In the genomic region with DNA sequence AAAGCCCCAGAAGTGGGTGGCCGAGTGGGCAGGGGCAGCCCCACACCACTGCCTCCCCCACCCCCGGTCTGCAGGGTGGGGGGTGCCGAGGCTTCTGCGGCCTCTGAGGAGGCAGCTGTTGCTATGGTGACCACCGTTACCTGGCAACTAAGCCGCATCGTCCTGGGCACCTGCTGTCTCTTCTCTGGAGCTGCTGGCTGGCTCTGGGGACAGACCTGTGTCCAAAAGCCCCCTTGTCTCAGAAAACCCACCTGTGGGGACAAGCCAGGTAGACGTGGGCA, we compare ENCODE assay signal across 10 cellular contexts.
DNase-seq lines count a peak whose midpoint lies in the region; ATAC-seq, FAIRE-seq and TF ChIP-seq lines count a peak whose summit lies in the region.
"Had no signal": no experiment of that assay in that cellular context is flagged by ENCODE, and none has a peak within 500 bp of the region (broad histone marks: within the 10 kb centered on the region; RNA-seq: fewer than 3 reads in every experiment).

No MANE protein-coding gene starts in this region.

- no peak for TF ChIP-seq RAD21 in K562 (CRISPR knock-in tag; conservative IDR thresholded peaks at IDR 0.05 in 1 of 2, IDR thresholded peaks at IDR 0.05 in 1 of 2)

- H3K79me2 ChIP-seq in K562 (ENCODE audit: control insufficient read depth, insufficient read depth, low read length): no peaks in the 10 kb centered on the region

- WGBS in K562 (ENCODE audit: insufficient coverage, low coverage, missing lambda C conversion rate): 0% methylated on average over 8 of the region's 8 CpGs

- no peaks in the 10 kb centered on the region for H3K36me3 ChIP-seq in K562 (ENCODE audit: control insufficient read depth, insufficient read depth, low read length)
- no peaks in the 10 kb centered on the region for H3K36me3 ChIP-seq in lower lobe of right lung

- in situ Hi-C loops in K562 (cut with MboI): loop anchor here (10.0 kb wide), 3 partner anchors 547 to 1227 kb away; no protein-coding TSS in a partner anchor

- CTCF ChIA-PET in K562 (lab: Yijun Ruan, JAX; ENCODE audit: low intra/inter-chr PET ratio): no interaction called here

- no peak overlapping the region for H3K4me2 ChIP-seq in K562 (ENCODE audit: insufficient read depth, low read length)

- TF ChIP-seq CTCF in K562 (IDR thresholded peaks at IDR 0.05 in 2 of 3, conservative IDR thresholded peaks at IDR 0.05 in 1 of 3; ENCODE audit: insufficient read depth in 2 of 3, low read depth in 1 of 3, low read length in 3 of 3) (no peak), lower lobe of right lung (IDR thresholded peaks at IDR 0.05) (no peak)

- no peak overlapping the region for H3K9ac ChIP-seq in K562 (ENCODE audit: insufficient read depth in 1 of 2, low read depth in 2 of 2, low read length in 2 of 2)

- no peaks in the 10 kb centered on the region; the same call in 1 of the 2 replicates for H4K20me1 ChIP-seq in K562 (replicated peaks; ENCODE audit: control insufficient read depth, insufficient read depth, low read length)

- POLR2A ChIA-PET in K562 (lab: Yijun Ruan, JAX): interaction anchor here (0.6 to 1.0 kb wide), 2 partner anchors 12 to 32 kb away, joined by 3 to 5 read pairs; no protein-coding TSS in a partner anchor

- no peak for TF ChIP-seq POLR2A in K562 (conservative IDR thresholded peaks at IDR 0.05)

- no peaks in the 10 kb centered on the region for H3K9me1 ChIP-seq in K562 (ENCODE audit: control insufficient read depth, insufficient read depth, low read length)

- H3K27ac ChIP-seq in K562 (ENCODE audit: extremely low read depth, low read depth, low read length): no peak overlapping the region
- no peak overlapping the region for H3K27ac ChIP-seq in lower lobe of right lung

- no TSS peak for BruUV-seq in K562 (replicated peaks; lab: Mats Ljungman, UMichigan)

- peak; percentile 53 for DNase-seq in Ammon's horn (ENCODE audit: low spot score)
- DNase-seq in DMS53 (lab: John Stamatoyannopoulos, UW): peak; percentile 89
- DNase-seq in NCI-H345 treated with DMSO at 0.1 percent for 48 hours (lab: John Stamatoyannopoulos, UW; ENCODE audit: unreplicated experiment): peak; percentile 15
- peak in 3 of 4 experiments; percentile 20 to 27 (median 24) for DNase-seq in K562 (ENCODE audit: extremely low read depth in 1 of 4, low spot score in 3 of 4)
- DNase-seq in NCI-H774 (lab: John Stamatoyannopoulos, UW): no peak
- no peak for DNase-seq in lower lobe of right lung
- no peak for DNase-seq in hepatic stellate cell (ENCODE audit: low spot score)
- DNase-seq: NCI-H2081 treated with DMSO at 0.1 percent for 48 hours had no signal

- H3K4me3 ChIP-seq in K562 (no peak overlapping the region), lower lobe of right lung (no peak overlapping the region)

- no peak for FAIRE-seq in K562 (lab: Jason Lieb, UNC)

- H3K27me3 ChIP-seq in K562 (ENCODE audit: control insufficient read depth in 2 of 2, insufficient read depth in 2 of 2, low read length in 2 of 2): peaks cover 0 to 6% of the 10 kb centered on the region in 2 experiments; a peak in 2 of 5 replicates
- H3K27me3 ChIP-seq in lower lobe of right lung (ENCODE audit: low read depth): peaks cover 39% of the 10 kb centered on the region

- H3K4me1 ChIP-seq in K562 (replicated peaks in 1 of 2; ENCODE audit: control insufficient read depth in 2 of 2, insufficient read depth in 2 of 2, low read length in 2 of 2) (peaks cover 0 to 20% of the 10 kb centered on the region in 2 experiments; a peak in 2 of 5 replicates), lower lobe of right lung (peaks cover 8% of the 10 kb centered on the region)

- intact Hi-C loops in K562 (cut with micrococcal nuclease): loop anchor here (10.0 kb wide), 3 partner anchors 537 to 737 kb away; no protein-coding TSS in a partner anchor
- intact Hi-C loops in lower lobe of right lung (cut with DNase I): no loop called here

- ATAC-seq in K562 (no peak), lower lobe of right lung (no peak), GM21825 (IDR thresholded peaks at IDR 0.05; ENCODE audit: unreplicated experiment) (no peak)
- ATAC-seq: CD8-positive, alpha-beta T cell had no signal

- H2AFZ ChIP-seq in K562 (ENCODE audit: low read depth, low read length): no peak overlapping the region

- TF ChIP-seq EP300 in K562 (IDR thresholded peaks at IDR 0.05; ENCODE audit: low read length): no peak

- H3K9me3 ChIP-seq in K562 (replicated peaks; ENCODE audit: control insufficient read depth, insufficient read depth, low read depth, low read length): 0 out of 2 replicates have a peak, but pooled peaks cover 3% of the 10 kb centered on the region
- no peaks in the 10 kb centered on the region for H3K9me3 ChIP-seq in lower lobe of right lung

TF ChIP-seq in K562, 482 proteins besides CTCF, POLR2A, EP300 and RAD21 (continues in another document):
- TF ChIP-seq PPARD (CRISPR knock-in tag; IDR thresholded peaks at IDR 0.05) (no peak), CBFA2T3 (IDR thresholded peaks at IDR 0.05) (no peak), ZNF444 (CRISPR knock-in tag; IDR thresholded peaks at IDR 0.05) (no peak), ZNF76 (CRISPR knock-in tag; IDR thresholded peaks at IDR 0.05; ENCODE audit: borderline replicate concordance) (no peak), TAF15 (IDR thresholded peaks at IDR 0.05; ENCODE audit: low read depth, low read length) (no peak), CHCHD3 (CRISPR knock-in tag; IDR thresholded peaks at IDR 0.05) (no peak), ZNF316 (IDR thresholded peaks at IDR 0.05) (no peak), PRPF4 (IDR thresholded peaks at IDR 0.05; ENCODE audit: insufficient read depth, low read depth, low read length, poor library complexity, severe bottlenecking) (no peak), FOXJ2 (tag; IDR thresholded peaks at IDR 0.05) (no peak), RCOR1 (IDR thresholded peaks at IDR 0.05; ENCODE audit: borderline replicate concordance in 1 of 2, low read depth in 2 of 2, low read length in 2 of 2) (0 out of 4 replicates have a peak, but pooled peaks of 1 of the 2 experiments have one; percentile 32), SMAD3 (CRISPR knock-in tag; conservative IDR thresholded peaks at IDR 0.05) (no peak), NUFIP1 (IDR thresholded peaks at IDR 0.05; ENCODE audit: partially characterized antibody) (no peak), HMG20A (CRISPR knock-in tag; conservative IDR thresholded peaks at IDR 0.05) (no peak), HNRNPK (IDR thresholded peaks at IDR 0.05; ENCODE audit: low read depth, low read length, poor library complexity, severe bottlenecking) (no peak), RBM25 (IDR thresholded peaks at IDR 0.05; ENCODE audit: low read depth, low read length, severe bottlenecking) (no peak), KHSRP (IDR thresholded peaks at IDR 0.05) (no peak), MYNN (IDR thresholded peaks at IDR 0.05) (peak; percentile 90), MYNN (CRISPR knock-in tag; IDR thresholded peaks at IDR 0.05) (0 out of 2 replicates have a peak, but pooled peaks have one; percentile 44), KDM1A (IDR thresholded peaks at IDR 0.05) (0 out of 4 replicates have a peak, but pooled peaks of 1 of the 2 experiments have one; percentile 41), MYBL2 (IDR thresholded peaks at IDR 0.05; ENCODE audit: low read depth) (no peak), MYBL2 (CRISPR knock-in tag; IDR thresholded peaks at IDR 0.05; ENCODE audit: borderline replicate concordance) (no peak), RFX1 (IDR thresholded peaks at IDR 0.05) (peak; percentile 92), ASH1L (IDR thresholded peaks at IDR 0.05; ENCODE audit: borderline replicate concordance, low read depth, partially characterized antibody) (no peak), COPS2 (conservative IDR thresholded peaks at IDR 0.05) (no peak), ZNF785 (CRISPR knock-in tag; IDR thresholded peaks at IDR 0.05) (no peak)
- TF ChIP-seq, protein P1, sequence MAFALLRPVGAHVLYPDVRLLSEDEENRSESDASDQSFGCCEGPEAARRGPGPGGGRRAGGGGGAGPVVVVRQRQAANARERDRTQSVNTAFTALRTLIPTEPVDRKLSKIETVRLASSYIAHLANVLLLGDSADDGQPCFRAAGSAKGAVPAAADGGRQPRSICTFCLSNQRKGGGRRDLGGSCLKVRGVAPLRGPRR (CRISPR knock-in tag; IDR thresholded peaks at IDR 0.05): no peak
- TF ChIP-seq, protein P2, sequence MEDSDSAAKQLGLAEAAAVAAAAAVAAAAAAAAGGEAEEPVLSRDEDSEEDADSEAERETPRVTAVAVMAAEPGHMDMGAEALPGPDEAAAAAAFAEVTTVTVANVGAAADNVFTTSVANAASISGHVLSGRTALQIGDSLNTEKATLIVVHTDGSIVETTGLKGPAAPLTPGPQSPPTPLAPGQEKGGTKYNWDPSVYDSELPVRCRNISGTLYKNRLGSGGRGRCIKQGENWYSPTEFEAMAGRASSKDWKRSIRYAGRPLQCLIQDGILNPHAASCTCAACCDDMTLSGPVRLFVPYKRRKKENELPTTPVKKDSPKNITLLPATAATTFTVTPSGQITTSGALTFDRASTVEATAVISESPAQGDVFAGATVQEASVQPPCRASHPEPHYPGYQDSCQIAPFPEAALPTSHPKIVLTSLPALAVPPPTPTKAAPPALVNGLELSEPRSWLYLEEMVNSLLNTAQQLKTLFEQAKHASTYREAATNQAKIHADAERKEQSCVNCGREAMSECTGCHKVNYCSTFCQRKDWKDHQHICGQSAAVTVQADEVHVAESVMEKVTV (CRISPR knock-in tag; IDR thresholded peaks at IDR 0.05): no peak
- TF ChIP-seq, protein P3, sequence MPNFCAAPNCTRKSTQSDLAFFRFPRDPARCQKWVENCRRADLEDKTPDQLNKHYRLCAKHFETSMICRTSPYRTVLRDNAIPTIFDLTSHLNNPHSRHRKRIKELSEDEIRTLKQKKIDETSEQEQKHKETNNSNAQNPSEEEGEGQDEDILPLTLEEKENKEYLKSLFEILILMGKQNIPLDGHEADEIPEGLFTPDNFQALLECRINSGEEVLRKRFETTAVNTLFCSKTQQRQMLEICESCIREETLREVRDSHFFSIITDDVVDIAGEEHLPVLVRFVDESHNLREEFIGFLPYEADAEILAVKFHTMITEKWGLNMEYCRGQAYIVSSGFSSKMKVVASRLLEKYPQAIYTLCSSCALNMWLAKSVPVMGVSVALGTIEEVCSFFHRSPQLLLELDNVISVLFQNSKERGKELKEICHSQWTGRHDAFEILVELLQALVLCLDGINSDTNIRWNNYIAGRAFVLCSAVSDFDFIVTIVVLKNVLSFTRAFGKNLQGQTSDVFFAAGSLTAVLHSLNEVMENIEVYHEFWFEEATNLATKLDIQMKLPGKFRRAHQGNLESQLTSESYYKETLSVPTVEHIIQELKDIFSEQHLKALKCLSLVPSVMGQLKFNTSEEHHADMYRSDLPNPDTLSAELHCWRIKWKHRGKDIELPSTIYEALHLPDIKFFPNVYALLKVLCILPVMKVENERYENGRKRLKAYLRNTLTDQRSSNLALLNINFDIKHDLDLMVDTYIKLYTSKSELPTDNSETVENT (CRISPR knock-in tag; IDR thresholded peaks at IDR 0.05): no peak

Comparison
In these comparisons a context has a peak if more than half of its experiments do, and no peak if none do; other contexts are left out.
1. DNase-seq: peak in Ammon's horn (single experiment), DMS53 (single experiment), NCI-H345 treated with DMSO at 0.1 percent for 48 hours (single experiment) and K562 (3 of 4); none in NCI-H774 (single experiment), lower lobe of right lung (single experiment) and hepatic stellate cell (single experiment).